8 cellular contexts compared by ENCODE assay signal in the genomic region with DNA sequence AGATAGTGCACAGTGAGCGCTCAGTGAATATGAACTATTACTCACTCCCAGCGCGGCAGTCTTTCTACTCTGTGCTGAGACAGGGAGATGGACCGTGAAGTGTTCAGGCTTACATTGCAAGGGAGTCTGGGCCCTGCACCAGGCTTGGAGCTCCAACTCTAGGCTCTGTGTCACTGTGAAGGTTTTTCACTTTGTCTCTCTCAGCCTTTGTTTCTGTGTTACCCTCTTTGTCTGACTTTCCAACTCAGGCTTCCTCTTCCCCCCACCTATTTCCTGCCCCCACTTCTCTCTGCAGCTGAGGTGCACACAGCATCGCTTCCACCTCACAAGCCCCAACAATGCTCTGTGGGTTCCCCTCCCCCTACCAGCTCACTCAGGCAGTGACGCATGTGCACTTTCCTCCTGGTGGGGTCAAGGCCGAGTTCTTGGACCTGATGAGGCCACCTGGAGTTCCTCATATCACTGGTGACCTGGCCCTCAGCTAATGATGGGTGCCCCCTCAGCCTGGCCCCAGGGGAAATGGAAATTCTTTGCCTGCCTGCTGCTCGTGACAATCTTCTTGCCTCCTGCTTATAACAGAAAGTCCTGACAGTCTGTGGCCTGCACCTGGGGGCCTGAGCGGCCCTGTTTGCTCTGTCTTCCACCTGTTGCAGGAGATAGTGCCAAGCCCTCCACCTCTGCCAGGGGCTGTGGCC. TPM values are rescaled to one million over a fixed set of nuclear protein-coding genes. Genes with fewer than 3 reads are reported as not detected.
DNase-seq lines count a peak whose midpoint lies in the region; ATAC-seq, FAIRE-seq and TF ChIP-seq lines count a peak whose summit lies in the region.

No MANE protein-coding gene starts in this region.

- H2BK15ac ChIP-seq in mesenchymal stem cell (ENCODE audit: low read depth, poor library complexity, severe bottlenecking): no peak overlapping the region

- H4K20me1 ChIP-seq in SK-N-SH (ENCODE audit: insufficient read depth): no peaks in the 10 kb centered on the region

- no peaks in the 10 kb centered on the region for H3K79me1 ChIP-seq in mesenchymal stem cell (replicated peaks; ENCODE audit: low read length, poor library complexity, severe bottlenecking)

- H3K9me3 ChIP-seq in mesenchymal stem cell (ENCODE audit: control insufficient read depth, low read length) (no peaks in the 10 kb centered on the region), SK-N-SH (no peaks in the 10 kb centered on the region)

- H3K27ac Mint-ChIP-seq in activated naive CD8-positive, alpha-beta T cell: peak overlapping the region; percentile 99
- peak overlapping the region; percentile 98 for H3K27ac Mint-ChIP-seq in stimulated activated naive CD8-positive, alpha-beta T cell treated with anti-CD3 and anti-CD28 coated beads, Interleukin-15, Interleukin-2, amounts not matched to agents 100 ng/mL and 50 ng/mL, for 24 hours

- 66% methylated on average over 9 of the region's 9 CpGs for WGBS in mesenchymal stem cell
- 89% methylated on average over 9 of the region's 9 CpGs for WGBS in SK-N-SH (ENCODE audit: low lambda C conversion rate)

- TF ChIP-seq RAD21 in SK-N-SH (IDR thresholded peaks at IDR 0.05; ENCODE audit: low read length): no peak

- H3K36me3 ChIP-seq in mesenchymal stem cell (ENCODE audit: control insufficient read depth in 1 of 2, insufficient read depth in 2 of 2, low read depth in 1 of 2, low read length in 2 of 2) (no peaks in the 10 kb centered on the region), SK-N-SH (replicated peaks in 1 of 2; ENCODE audit: control insufficient read depth in 1 of 2, insufficient read depth in 2 of 2, low read length in 1 of 2) (no peaks in the 10 kb centered on the region)

- H3K23ac ChIP-seq in mesenchymal stem cell (ENCODE audit: low read length in 2 of 2): no peak overlapping the region

- peaks cover 3% of the 10 kb centered on the region for H3F3A ChIP-seq in SK-N-SH (replicated peaks; ENCODE audit: insufficient read depth)

- DNase-seq in GM18507 (ENCODE audit: extremely low spot score, insufficient read length, low read depth) (peak; percentile 80), mesenchymal stem cell (no peak), hepatic stellate cell (ENCODE audit: low spot score) (no peak), SK-N-SH (no peak)

- no peak overlapping the region for H2BK120ac ChIP-seq in mesenchymal stem cell (ENCODE audit: low read depth, low read length)

- no peak for TF ChIP-seq EP300 in SK-N-SH (IDR thresholded peaks at IDR 0.05; ENCODE audit: borderline replicate concordance in 1 of 2, low read depth in 1 of 2, low read length in 1 of 2)

- H3K27me3 ChIP-seq in mesenchymal stem cell (ENCODE audit: control insufficient read depth in 1 of 2, insufficient read depth in 1 of 2, low read length in 2 of 2): peaks cover 0 to 5% of the 10 kb centered on the region in 2 experiments
- H3K27me3 ChIP-seq in SK-N-SH (ENCODE audit: insufficient read depth): no peaks in the 10 kb centered on the region

- no peak overlapping the region for H3K4ac ChIP-seq in mesenchymal stem cell (ENCODE audit: low read depth in 1 of 2, low read length in 2 of 2)

- no peak for TF ChIP-seq CTCF in SK-N-SH (IDR thresholded peaks at IDR 0.05)

- H3K4me3 Mint-ChIP-seq in activated naive CD8-positive, alpha-beta T cell: peak overlapping the region; percentile 100
- peak overlapping the region; percentile 95 for H3K4me3 Mint-ChIP-seq in stimulated activated naive CD8-positive, alpha-beta T cell treated with anti-CD3 and anti-CD28 coated beads, Interleukin-15, Interleukin-2, amounts not matched to agents 100 ng/mL and 50 ng/mL, for 24 hours

- POLR2A ChIA-PET in SK-N-SH (lab: Yijun Ruan, JAX): no interaction called here

- H3K4me1 ChIP-seq in mesenchymal stem cell (ENCODE audit: control insufficient read depth, insufficient read depth, low read depth, low read length): peaks cover 22% of the 10 kb centered on the region
- peaks cover 2 to 10% of the 10 kb centered on the region in 2 experiments; a peak in 3 of 4 replicates for H3K4me1 ChIP-seq in SK-N-SH (ENCODE audit: control insufficient read depth in 1 of 2, insufficient read depth in 2 of 2, low read depth in 1 of 2, low read length in 1 of 2)

- H3K9me2 ChIP-seq in SK-N-SH: no peaks in the 10 kb centered on the region

- peak; percentile 67 for ATAC-seq in HG02870 (IDR thresholded peaks at IDR 0.05; ENCODE audit: unreplicated experiment)

- H3K4me2 ChIP-seq in mesenchymal stem cell (ENCODE audit: low read length, poor library complexity, severe bottlenecking): no peak overlapping the region
- no peak overlapping the region for H3K4me2 ChIP-seq in SK-N-SH

- no peaks in the 10 kb centered on the region for H3K79me2 ChIP-seq in SK-N-SH (ENCODE audit: insufficient read depth)

- H3K9ac ChIP-seq in mesenchymal stem cell (ENCODE audit: low read length): no peak overlapping the region
- no peak overlapping the region for H3K9ac ChIP-seq in SK-N-SH

- peak; percentile 57 for TF ChIP-seq POLR2A in Raji (IDR thresholded peaks at IDR 0.05; ENCODE audit: insufficient read depth, low read depth, low read length)

- peak overlapping the region; percentile 4 for H4K91ac ChIP-seq in mesenchymal stem cell (ENCODE audit: low read length)

- H3K4me3 ChIP-seq in mesenchymal stem cell (ENCODE audit: insufficient read depth in 1 of 2, low read depth in 1 of 2, low read length in 2 of 2): no peak overlapping the region
- H3K4me3 ChIP-seq in SK-N-SH (ENCODE audit: low read depth in 2 of 2, low read length in 1 of 2): no peak overlapping the region

- H3K27me3 Mint-ChIP-seq in activated naive CD8-positive, alpha-beta T cell: no peaks in the 10 kb centered on the region
- no peaks in the 10 kb centered on the region for H3K27me3 Mint-ChIP-seq in stimulated activated naive CD8-positive, alpha-beta T cell treated with anti-CD3 and anti-CD28 coated beads, Interleukin-15, Interleukin-2, amounts not matched to agents 100 ng/mL and 50 ng/mL, for 24 hours

- H3K14ac ChIP-seq in mesenchymal stem cell (ENCODE audit: low read length in 2 of 2): no peak overlapping the region

- peaks cover 2% of the 10 kb centered on the region for H3K36me3 Mint-ChIP-seq in activated naive CD8-positive, alpha-beta T cell
- peaks cover 24% of the 10 kb centered on the region for H3K36me3 Mint-ChIP-seq in stimulated activated naive CD8-positive, alpha-beta T cell treated with anti-CD3 and anti-CD28 coated beads, Interleukin-15, Interleukin-2, amounts not matched to agents 100 ng/mL and 50 ng/mL, for 24 hours (ENCODE audit: low read depth)

- CTCF ChIA-PET in SK-N-SH (lab: Yijun Ruan, JAX): interaction anchor here (0.6 to 5.4 kb wide), 2 partner anchors 22 to 34 kb away, joined by 4 to 45 read pairs; no protein-coding TSS in a partner anchor

- peak; percentile 97 for FAIRE-seq in GM18507 (lab: Jason Lieb, UNC)

- no peak overlapping the region for H2AFZ ChIP-seq in mesenchymal stem cell (ENCODE audit: low read depth, low read length)
- H2AFZ ChIP-seq in SK-N-SH (ENCODE audit: low read depth): no peak overlapping the region

- H3K27ac ChIP-seq in mesenchymal stem cell (ENCODE audit: low read length, poor library complexity, severe bottlenecking) (peak overlapping the region; percentile 25), SK-N-SH (ENCODE audit: low read depth in 2 of 2, low read length in 1 of 2) (no peak overlapping the region)

- no peak overlapping the region for H3K18ac ChIP-seq in mesenchymal stem cell (ENCODE audit: low read depth in 1 of 2, low read length in 2 of 2)

- no peak overlapping the region for H2BK12ac ChIP-seq in mesenchymal stem cell (ENCODE audit: low read length in 2 of 2)

- no peaks in the 10 kb centered on the region for H3K9me3 Mint-ChIP-seq in activated naive CD8-positive, alpha-beta T cell (ENCODE audit: low read depth)
- no peaks in the 10 kb centered on the region for H3K9me3 Mint-ChIP-seq in stimulated activated naive CD8-positive, alpha-beta T cell treated with anti-CD3 and anti-CD28 coated beads, Interleukin-15, Interleukin-2, amounts not matched to agents 100 ng/mL and 50 ng/mL, for 24 hours

- peaks cover 67% of the 10 kb centered on the region for H3K4me1 Mint-ChIP-seq in activated naive CD8-positive, alpha-beta T cell (ENCODE audit: low read depth)
- H3K4me1 Mint-ChIP-seq in stimulated activated naive CD8-positive, alpha-beta T cell treated with anti-CD3 and anti-CD28 coated beads, Interleukin-15, Interleukin-2, amounts not matched to agents 100 ng/mL and 50 ng/mL, for 24 hours (ENCODE audit: low read depth): peaks cover 80% of the 10 kb centered on the region

- no peak overlapping the region for H4K8ac ChIP-seq in mesenchymal stem cell (ENCODE audit: low read length)

- H2BK5ac ChIP-seq in mesenchymal stem cell (ENCODE audit: low read depth, low read length, poor library complexity, severe bottlenecking): no peak overlapping the region

- H2AK5ac ChIP-seq in mesenchymal stem cell (ENCODE audit: low read length, severe bottlenecking): no peak overlapping the region

TF ChIP-seq in SK-N-SH, 30 proteins besides CTCF, POLR2A, EP300 and RAD21 (continues in another document):
- TF ChIP-seq JUND (IDR thresholded peaks at IDR 0.05) (no peak), GABPA (IDR thresholded peaks at IDR 0.05; ENCODE audit: low read depth) (no peak)

RNA-seq across cellular contexts. Expression of gene LCK, which starts 1.1 kb away (rescaled TPM):
- 0.14 TPM for polyA plus RNA-seq in mesenchymal stem cell (2013, experiment 1 of 2)
- 0.04 TPM for polyA plus RNA-seq in mesenchymal stem cell (2013, experiment 2 of 2)
- polyA plus RNA-seq in SK-N-SH (2012; rRNA removed): not detected in 2 replicates
- polyA plus RNA-seq in SK-N-SH (2012; cell fraction: cytosol; rRNA removed): not detected in 2 replicates
- 0.04 TPM in 1 of 2 replicates, not detected in the other for polyA plus RNA-seq in SK-N-SH (2012; cell fraction: nucleus; rRNA removed)

RNA-seq across cellular contexts. Expression of gene FAM167B, which starts 3.0 kb away (rescaled TPM):
- 0.52 TPM for polyA plus RNA-seq in mesenchymal stem cell (2013, experiment 1 of 2)
- polyA plus RNA-seq in mesenchymal stem cell (2013, experiment 2 of 2): 0.45 TPM
- 1.2 and 1.6 TPM in 2 replicates for polyA plus RNA-seq in SK-N-SH (2012; rRNA removed)
- polyA plus RNA-seq in SK-N-SH (2012; cell fraction: cytosol; rRNA removed): 0.63 and 1.1 TPM in 2 replicates
- 2.3 and 2.9 TPM in 2 replicates for polyA plus RNA-seq in SK-N-SH (2012; cell fraction: nucleus; rRNA removed)

RNA-seq across cellular contexts. Expression of gene EIF3I, which starts 27.8 kb away (rescaled TPM):
- 162 TPM for polyA plus RNA-seq in mesenchymal stem cell (2013, experiment 1 of 2)
- 160 TPM for polyA plus RNA-seq in mesenchymal stem cell (2013, experiment 2 of 2)
- polyA plus RNA-seq in SK-N-SH (2012; rRNA removed): 463 and 479 TPM in 2 replicates
- 440 and 513 TPM in 2 replicates for polyA plus RNA-seq in SK-N-SH (2012; cell fraction: cytosol; rRNA removed)
- 213 and 215 TPM in 2 replicates for polyA plus RNA-seq in SK-N-SH (2012; cell fraction: nucleus; rRNA removed)

RNA-seq across cellular contexts. Expression of gene TMEM234, which starts 27.8 kb away (rescaled TPM):
- 22.6 TPM for polyA plus RNA-seq in mesenchymal stem cell (2013, experiment 1 of 2)
- polyA plus RNA-seq in mesenchymal stem cell (2013, experiment 2 of 2): 24.2 TPM
- polyA plus RNA-seq in SK-N-SH (2012; rRNA removed): 31.8 and 31.9 TPM in 2 replicates
- polyA plus RNA-seq in SK-N-SH (2012; cell fraction: cytosol; rRNA removed): 15.8 and 16.2 TPM in 2 replicates
- 122 and 134 TPM in 2 replicates for polyA plus RNA-seq in SK-N-SH (2012; cell fraction: nucleus; rRNA removed)

RNA-seq across cellular contexts. Expression of gene DCDC2B, which starts 41.1 kb away (rescaled TPM):
- not detected for polyA plus RNA-seq in mesenchymal stem cell (2013, experiment 1 of 2)
- polyA plus RNA-seq in mesenchymal stem cell (2013, experiment 2 of 2): not detected
- polyA plus RNA-seq in SK-N-SH (2012; rRNA removed): not detected in 2 replicates
- polyA plus RNA-seq in SK-N-SH (2012; cell fraction: cytosol; rRNA removed): not detected in 2 replicates
- 0.05 TPM in 1 of 2 replicates, not detected in the other for polyA plus RNA-seq in SK-N-SH (2012; cell fraction: nucleus; rRNA removed)
